In genomic region chr7:118311121-118311803, GRCh38 we compare ENCODE assay signal across 8 cellular contexts.
DNase-seq lines count a peak whose midpoint lies in the region; ATAC-seq and TF ChIP-seq lines count a peak whose summit lies in the region.

No MANE protein-coding gene starts in this region.

- no peak overlapping the region for H4K8ac ChIP-seq in H9 (replicated peaks; ENCODE audit: insufficient read length, low read depth, low read length)

- H2BK120ac ChIP-seq in H9 (ENCODE audit: low read depth, low read length, poor library complexity, severe bottlenecking) = no peak overlapping the region

- peaks cover 7 to 29% (median 9%) of the 10 kb centered on the region in 3 experiments; a peak in 6 of 7 replicates for H3K36me3 Mint-ChIP-seq in H9 (ENCODE audit: insufficient read depth in 1 of 3, low read depth in 3 of 3)

- no peak overlapping the region for H2BK20ac ChIP-seq in H9 (ENCODE audit: low read depth, low read length, poor library complexity, severe bottlenecking)

- no CpG with 5 or more reads among the region's 1 CpG for WGBS in H9 (ENCODE audit: extremely low coverage, insufficient read length, low lambda C conversion rate)

- H3K4ac ChIP-seq in H9 (ENCODE audit: low read depth, low read length) = no peak overlapping the region

- H3K27me3 Mint-ChIP-seq in H9 (ENCODE audit: low read depth) = no peaks in the 10 kb centered on the region

- peaks cover 15 to 18% of the 10 kb centered on the region in 2 experiments; a peak in 4 of 5 replicates for H3K9me3 Mint-ChIP-seq in H9

- H3K9ac ChIP-seq in H9 (ENCODE audit: extremely low read depth, insufficient read length, low read length) = no peak overlapping the region

- H3K4me3 Mint-ChIP-seq in H9 = no peak overlapping the region

- no peaks in the 10 kb centered on the region for H3K23me2 ChIP-seq in H9 (ENCODE audit: insufficient read length, low read depth, low read length, poor library complexity, severe bottlenecking)

- no peaks in the 10 kb centered on the region for H3K79me1 ChIP-seq in H9 (ENCODE audit: insufficient read depth, low read depth, low read length, poor library complexity, severe bottlenecking)

- H2BK12ac ChIP-seq in H9 (ENCODE audit: insufficient read length, low read depth, low read length) = no peak overlapping the region

- no peak overlapping the region for H3K18ac ChIP-seq in H9 (ENCODE audit: insufficient read length, low read depth, low read length)

- H3K4me1 Mint-ChIP-seq in H9 = peaks cover 11 to 13% of the 10 kb centered on the region in 2 experiments

- no peaks in the 10 kb centered on the region for H3K79me2 ChIP-seq in H9 (ENCODE audit: insufficient read depth, low read length)

- in situ Hi-C loops in KBM-7 (cut with MboI; ENCODE audit: low pct_unique_long_range_greater_than_20kb, low sequenced_read_pairs) = no loop called here
- in situ Hi-C loops in G401 (cut with HindIII; ENCODE audit: low sequenced_read_pairs) = no loop called here

- H3K27ac Mint-ChIP-seq in H9 = no peak overlapping the region

- no peak overlapping the region for H2BK5ac ChIP-seq in H9 (ENCODE audit: insufficient read length, low read length)

- H3T11ph ChIP-seq in H9 (ENCODE audit: low read length) = no peak overlapping the region

- H3K4me1 ChIP-seq in H9 (ENCODE audit: insufficient read depth, low read length) = no peaks in the 10 kb centered on the region

- no peak overlapping the region for H3K14ac ChIP-seq in H9 (ENCODE audit: insufficient read depth, low read length)

- H3K23ac ChIP-seq in H9 (ENCODE audit: insufficient read length, low read depth, low read length) = no peak overlapping the region

- H2BK15ac ChIP-seq in H9 (ENCODE audit: low read depth, low read length) = no peak overlapping the region

- no peak overlapping the region for H4K91ac ChIP-seq in H9 (ENCODE audit: insufficient read length, low read depth, low read length)

- DNase-seq in KBM-7 (peak; percentile 44), fibroblast of mammary gland (ENCODE audit: low read depth) (peak; percentile 62), NCI-H2196 treated with DMSO at 0.1 percent for 48 hours (lab: John Stamatoyannopoulos, UW; ENCODE audit: unreplicated experiment) (no peak), H9 (no peak), G401 (ENCODE audit: low spot score) (no peak), activated gamma-delta T cell treated with Interleukin-2 at 50 U/mL for 16 hours (no peak)

- H4K20me1 ChIP-seq in H9 (ENCODE audit: control insufficient read depth, insufficient read depth, insufficient read length) = no peaks in the 10 kb centered on the region

- no peaks in the 10 kb centered on the region for H3K27me3 ChIP-seq in H9 (ENCODE audit: insufficient read depth, low read length)

- H2AK5ac ChIP-seq in H9 (ENCODE audit: insufficient read length, low read length) = no peak overlapping the region

- ATAC-seq in GM18870 (IDR thresholded peaks at IDR 0.05; ENCODE audit: unreplicated experiment) = peak; percentile 81
- peak; percentile 76 for ATAC-seq in HG02571 (IDR thresholded peaks at IDR 0.05; ENCODE audit: unreplicated experiment)

- no peak overlapping the region for H3K4me2 ChIP-seq in H9 (ENCODE audit: insufficient read depth, insufficient read length, low read length)

- H4K5ac ChIP-seq in H9 (ENCODE audit: insufficient read length, low read depth, low read length) = no peak overlapping the region

- no peaks in the 10 kb centered on the region for H3K9me3 ChIP-seq in H9 (ENCODE audit: control insufficient read depth, low read depth, low read length)

- H3K27ac ChIP-seq in H9 (ENCODE audit: insufficient read length, low read depth, low read length) = no peak overlapping the region

- no peak overlapping the region for H2AFZ ChIP-seq in H9 (ENCODE audit: low read length)

- no peak overlapping the region for H3K56ac ChIP-seq in H9 (ENCODE audit: insufficient read length, low read depth, low read length)

- TF ChIP-seq CTCF in fibroblast of mammary gland (conservative IDR thresholded peaks at IDR 0.05; ENCODE audit: control insufficient read depth, insufficient read depth, low read depth, low read length) = no peak
- TF ChIP-seq CTCF in H9 (conservative IDR thresholded peaks at IDR 0.05) = no peak

- no peak overlapping the region for H3K4me3 ChIP-seq in fibroblast of mammary gland (ENCODE audit: control insufficient read depth, low read depth, low read length)

Comparison
In these comparisons a context has a peak if more than half of its experiments do, and no peak if none do; other contexts are left out.
1. DNase-seq: peak in KBM-7 (single experiment) and fibroblast of mammary gland (single experiment); none in NCI-H2196 treated with DMSO at 0.1 percent for 48 hours (single experiment), H9 (single experiment), G401 (single experiment) and activated gamma-delta T cell treated with Interleukin-2 at 50 U/mL for 16 hours (single experiment).